13 cellular contexts compared by ENCODE assay signal in the genomic region with DNA sequence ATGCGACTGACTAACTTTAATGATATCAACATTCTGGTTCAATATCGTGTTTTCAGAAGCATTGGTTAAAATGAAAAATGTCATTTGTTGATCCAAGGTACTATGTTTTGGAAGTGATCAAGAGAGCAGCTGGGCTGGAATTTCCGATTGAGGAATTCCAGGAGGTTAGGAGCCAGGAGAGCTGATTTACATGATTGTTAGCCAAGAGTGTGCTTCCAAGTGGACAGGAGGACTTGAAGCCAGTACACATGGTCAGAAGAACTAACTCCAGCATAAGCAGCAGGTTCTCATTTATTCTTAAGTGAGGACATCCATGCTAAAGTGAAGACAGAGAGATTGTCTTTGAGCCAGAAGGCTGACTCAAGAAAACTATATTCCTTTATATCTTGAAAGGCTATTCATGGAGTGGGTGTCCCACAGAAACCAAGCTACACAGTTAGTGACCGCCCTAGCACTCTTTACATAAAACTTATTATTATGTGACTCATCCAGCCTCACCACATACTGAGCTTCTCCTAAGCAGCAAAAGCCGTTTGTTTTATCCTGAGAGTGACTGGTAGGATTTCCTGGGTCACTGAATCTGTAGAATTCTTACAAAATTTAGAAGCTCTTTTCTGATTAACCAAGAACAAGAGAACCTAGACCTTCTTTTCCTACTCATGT.
A peak's percentile ranks its signal among the peaks of the same experiment; 100 is the strongest.
DNase-seq lines count a peak whose midpoint lies in the region; ATAC-seq and TF ChIP-seq lines count a peak whose summit lies in the region.
"Had no signal": no experiment of that assay in that cellular context is flagged by ENCODE, and none has a peak within 500 bp of the region (broad histone marks: within the 10 kb centered on the region; RNA-seq: fewer than 3 reads in every experiment).

No MANE protein-coding gene starts in this region.

- peak; percentile 24 for DNase-seq in NCI-H2227 treated with DMSO at 0.1 percent for 48 hours (lab: John Stamatoyannopoulos, UW)
- no peak for DNase-seq in NCI-H2227 (lab: John Stamatoyannopoulos, UW; ENCODE audit: unreplicated experiment)
- DNase-seq in SW480 (ENCODE audit: low spot score): peak; percentile 76
- DNase-seq in fibroblast of pulmonary artery (ENCODE audit: low read depth): peak; percentile 54
- no peak for DNase-seq in activated CD4-positive, CD25-positive, alpha-beta regulatory T cell (lab: John Stamatoyannopoulos, UW)
- DNase-seq in NK-92 (lab: John Stamatoyannopoulos, UW; ENCODE audit: unreplicated experiment): no peak
- DNase-seq in activated CD4-positive, CD25-positive, alpha-beta regulatory T cell treated with anti-CD3 and anti-CD28 coated beads, Interleukin-2, amount 50 U/mL, for 72 hours: no peak
- DNase-seq: 8988T, GF-D8, NCI-H1105, pancreas had no signal

- TF ChIP-seq CTCF in fibroblast of pulmonary artery (IDR thresholded peaks at IDR 0.05; ENCODE audit: low read length, missing control alignments): no peak

- H3K4me3 ChIP-seq in fibroblast of pulmonary artery (replicated peaks; ENCODE audit: low read depth, low read length): no peak overlapping the region
- H3K4me3 ChIP-seq: pancreas, thoracic aorta had no signal

- no peak for ATAC-seq in HG03439 (IDR thresholded peaks at IDR 0.05; ENCODE audit: unreplicated experiment)
- ATAC-seq: pancreas had no signal

Comparison
In these comparisons a context has a peak if more than half of its experiments do, and no peak if none do; other contexts are left out.
1. DNase-seq: peak in NCI-H2227 treated with DMSO at 0.1 percent for 48 hours (single experiment), SW480 (single experiment) and fibroblast of pulmonary artery (single experiment); none in NCI-H2227 (single experiment), activated CD4-positive, CD25-positive, alpha-beta regulatory T cell (0 of 4), NK-92 (single experiment) and activated CD4-positive, CD25-positive, alpha-beta regulatory T cell treated with anti-CD3 and anti-CD28 coated beads, Interleukin-2, amount 50 U/mL, for 72 hours (single experiment).